Comparison of ENCODE assay signal across 1 cellular context in the genomic region with DNA sequence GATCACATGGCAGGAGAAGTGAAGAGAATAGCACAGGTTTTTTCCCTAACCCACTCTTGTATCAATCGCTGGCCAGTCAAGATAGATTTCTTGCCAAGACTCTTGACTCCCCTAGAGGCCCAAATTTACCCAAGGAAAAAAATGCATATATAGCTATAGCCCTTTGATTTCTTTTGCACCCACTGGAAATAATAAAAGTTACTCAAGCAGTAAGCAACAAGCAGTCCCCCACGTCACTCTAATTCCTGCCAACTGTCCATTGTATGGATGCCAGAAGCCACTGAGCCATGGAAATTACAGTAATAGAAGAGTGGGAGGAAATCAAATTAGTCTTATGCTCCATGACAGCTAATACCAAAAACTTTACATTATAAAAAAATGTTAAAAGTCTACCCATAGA.
TF ChIP-seq lines count a peak whose summit lies in the region.

No MANE protein-coding gene starts in this region.

TF ChIP-seq in IMR-90, 13 proteins besides CTCF, POLR2A, EP300 and RAD21:
- TF ChIP-seq MXI1 (IDR thresholded peaks at IDR 0.05; ENCODE audit: borderline replicate concordance, low read depth, low read length), result no peak
TF ChIP-seq in IMR-90: peak in this region for 0.
